ENCODE assay signal across 20 cellular contexts in genomic region chr19:8370176-8371010, GRCh38. TPM values are rescaled to one million over a fixed set of nuclear protein-coding genes. Genes with fewer than 3 reads are reported as not detected.
DNase-seq lines count a peak whose midpoint lies in the region; ATAC-seq, FAIRE-seq and TF ChIP-seq lines count a peak whose summit lies in the region.
"Had no signal": no experiment of that assay in that cellular context is flagged by ENCODE, and none has a peak within 500 bp of the region (broad histone marks: within the 10 kb centered on the region; RNA-seq: fewer than 3 reads in every experiment).

No MANE protein-coding gene starts in this region.

- H4K20me1 ChIP-seq in H1 (replicated peaks in 1 of 2; ENCODE audit: control insufficient read depth in 1 of 2, insufficient read depth in 2 of 2, low read length in 2 of 2) = no peaks in the 10 kb centered on the region

- H2BK120ac ChIP-seq in H1 (replicated peaks; ENCODE audit: low read depth, low read length) (no peak overlapping the region), mesenchymal stem cell (ENCODE audit: low read depth, low read length) (peak overlapping the region; percentile 61)

- ATAC-seq in Right ventricle myocardium inferior (peak; percentile 41), Right ventricle myocardium superior (ENCODE audit: poor library complexity) (no peak)
- ATAC-seq: CD8-positive, alpha-beta T cell; stimulated activated naive CD8-positive, alpha-beta T cell treated with anti-CD3 and anti-CD28 coated beads, Interleukin-15, Interleukin-2, amounts not matched to agents 100 U/mL and 50 U/mL, for 24 hours had no signal

- H3K27ac ChIP-seq in H1 (ENCODE audit: low read depth, low read length) (no peak overlapping the region), mesenchymal stem cell (ENCODE audit: low read length, poor library complexity, severe bottlenecking) (no peak overlapping the region), testis (peak overlapping the region; percentile 58 to 66)
- H3K27ac ChIP-seq: parathyroid adenoma, uterus had no signal

- no peak overlapping the region for H3K14ac ChIP-seq in H1 (ENCODE audit: insufficient read length)
- peak overlapping the region in 1 of 2 experiments; percentile 38 for H3K14ac ChIP-seq in mesenchymal stem cell (ENCODE audit: low read length in 2 of 2)

- H3K9me3 ChIP-seq in H1 (ENCODE audit: insufficient read depth in 2 of 2, low read depth in 1 of 2, low read length in 1 of 2) (no peaks in the 10 kb centered on the region), mesenchymal stem cell (ENCODE audit: control insufficient read depth, low read length) (no peaks in the 10 kb centered on the region), testis (no peaks in the 10 kb centered on the region)
- H3K9me3 ChIP-seq: esophagus squamous epithelium, uterus had no signal

- POLR2A ChIA-PET in H1 (lab: Charles Lee; ENCODE audit: partially characterized antibody) = interaction anchor here (1.2 to 9.2 kb wide), 2 partner anchors 22 to 71 kb away, joined by 3 to 71 read pairs; partner anchors contain the start of gene RAB11B

- no peak overlapping the region for H3K23ac ChIP-seq in H1 (ENCODE audit: insufficient read length)
- H3K23ac ChIP-seq in mesenchymal stem cell (ENCODE audit: low read length in 2 of 2) = no peak overlapping the region

- H4K91ac ChIP-seq in H1 (replicated peaks; ENCODE audit: insufficient read length, low read length) = no peak overlapping the region
- peak overlapping the region; percentile 54 for H4K91ac ChIP-seq in mesenchymal stem cell (ENCODE audit: low read length)

- TF ChIP-seq POLR2A in H1 (IDR thresholded peaks at IDR 0.05; ENCODE audit: control extremely low read depth in 1 of 2, low read depth in 2 of 2, low read length in 2 of 2) = no peak
- TF ChIP-seq POLR2A in testis (IDR thresholded peaks at IDR 0.05) = no peak

- no peak overlapping the region for H2AK5ac ChIP-seq in H1 (ENCODE audit: low read depth, low read length)
- peak overlapping the region; percentile 49 for H2AK5ac ChIP-seq in mesenchymal stem cell (ENCODE audit: low read length, severe bottlenecking)

- no peak overlapping the region for H3K56ac ChIP-seq in H1 (replicated peaks; ENCODE audit: insufficient read length, low read depth, low read length)

- peaks cover 2% of the 10 kb centered on the region; the same call in 1 of the 2 replicates for H3K23me2 ChIP-seq in H1 (ENCODE audit: low read depth, low read length)

- H2BK12ac ChIP-seq in H1 (ENCODE audit: low read depth, low read length) (no peak overlapping the region), mesenchymal stem cell (ENCODE audit: low read length in 2 of 2) (peak overlapping the region; percentile 28 to 39)

- H3K4ac ChIP-seq in H1 (replicated peaks; ENCODE audit: insufficient read length, low read depth, low read length) (no peak overlapping the region), mesenchymal stem cell (ENCODE audit: low read depth in 1 of 2, low read length in 2 of 2) (peak overlapping the region in 1 of 2 experiments; percentile 46)

- DNase-seq in Right ventricle myocardium inferior (ENCODE audit: missing footprints) (no peak), Right ventricle myocardium superior (no peak), H1 (ENCODE audit: low read depth in 1 of 2, low spot score in 2 of 2) (no peak), mesenchymal stem cell (peak; percentile 71), testis (peak; percentile 64), HCEC 1CT (no peak), NCI-H187 (lab: John Stamatoyannopoulos, UW) (no peak), GM03348 (ENCODE audit: low spot score) (no peak)
- DNase-seq: activated CD4-positive, alpha-beta T cell treated with anti-CD3 and anti-CD28 coated beads for 1 hour; CD8-positive, alpha-beta T cell; dermis blood vessel endothelial cell; esophagus squamous epithelium; Karpas-422; NCI-H1417 treated with DMSO at 0.1 percent for 48 hours; NCI-H2227 treated with DMSO at 0.1 percent for 48 hours; stimulated activated naive CD8-positive, alpha-beta T cell treated with anti-CD3 and anti-CD28 coated beads, Interleukin-15, Interleukin-2, amounts not matched to agents 100 U/mL and 50 U/mL, for 24 hours; T-helper 2 cell; uterus had no signal

- 92% methylated on average over 19 of the region's 19 CpGs; no CpG with 5 or more reads in 1 of the 2 experiments for WGBS in H1 (ENCODE audit: extremely low coverage in 1 of 2, insufficient coverage in 1 of 2, insufficient read length in 1 of 2, insufficient replicate concordance in 2 of 2, low coverage in 1 of 2, low lambda C conversion rate in 2 of 2, missing lambda C conversion rate in 1 of 2), 2 experiments
- 82% methylated on average over 16 of the region's 19 CpGs for whole genome bisulfite sequencing in mesenchymal stem cell
- 60 to 69% methylated on average over 18 to 19 of the region's 19 CpGs for WGBS in testis, 2 donors

- no peak overlapping the region for H2AFZ ChIP-seq in H1 (ENCODE audit: low read length)
- no peak overlapping the region for H2AFZ ChIP-seq in mesenchymal stem cell (ENCODE audit: low read depth, low read length)
- H2AFZ ChIP-seq: parathyroid adenoma had no signal

- H3K9ac ChIP-seq in H1 (replicated peaks in 1 of 4; ENCODE audit: extremely low read depth in 1 of 4, low read depth in 3 of 4, low read length in 3 of 4) = no peak overlapping the region
- peak overlapping the region; percentile 51 for H3K9ac ChIP-seq in mesenchymal stem cell (ENCODE audit: low read length)
- H3K9ac ChIP-seq: parathyroid adenoma had no signal

- FAIRE-seq in H1 (lab: Jason Lieb, UNC) = no peak
- FAIRE-seq: keratinocyte had no signal

- no peaks in the 10 kb centered on the region for H3K79me2 ChIP-seq in H1 (ENCODE audit: control insufficient read depth in 1 of 2, insufficient read depth in 2 of 2, low read length in 2 of 2)

- H3K4me1 ChIP-seq in H1 (replicated peaks in 1 of 4; ENCODE audit: control insufficient read depth in 3 of 4, insufficient read depth in 4 of 4, low read length in 3 of 4) (peaks cover 0 to 7% (median 6%) of the 10 kb centered on the region in 4 experiments; a peak in 6 of 7 replicates), mesenchymal stem cell (ENCODE audit: control insufficient read depth, insufficient read depth, low read depth, low read length) (peaks cover 46% of the 10 kb centered on the region), testis (peaks cover 27% of the 10 kb centered on the region)
- H3K4me1 ChIP-seq: uterus had no signal

- intact Hi-C loops in Right ventricle myocardium inferior (cut with DNase I) (no loop called here), Right ventricle myocardium superior (cut with DNase I) (no loop called here), testis (cut with DNase I; ENCODE audit: low total_unique reads) (no loop called here)

- H4K8ac ChIP-seq in H1 (ENCODE audit: extremely low read depth, insufficient read depth, low read length) = no peak overlapping the region; the same call in 1 of the 2 replicates
- H4K8ac ChIP-seq in mesenchymal stem cell (ENCODE audit: low read length) = peak overlapping the region; percentile 52

- no peak for TF ChIP-seq EP300 in H1 (IDR thresholded peaks at IDR 0.05; ENCODE audit: borderline replicate concordance in 1 of 2, low read depth in 2 of 2, low read length in 2 of 2)

- TF ChIP-seq RAD21 in H1 (IDR thresholded peaks at IDR 0.05 in 1 of 2, conservative IDR thresholded peaks at IDR 0.05 in 1 of 2; ENCODE audit: low read depth in 2 of 2, low read length in 2 of 2) = no peak

- H3K36me3 ChIP-seq in H1 (ENCODE audit: control insufficient read depth in 2 of 4, insufficient read depth in 4 of 4, low read length in 3 of 4) = no peaks in the 10 kb centered on the region; a peak in 2 of 8 replicates
- H3K36me3 ChIP-seq in mesenchymal stem cell (ENCODE audit: control insufficient read depth in 1 of 2, insufficient read depth in 2 of 2, low read depth in 1 of 2, low read length in 2 of 2) = peaks cover 59 to 67% of the 10 kb centered on the region in 2 experiments
- no peaks in the 10 kb centered on the region for H3K36me3 ChIP-seq in testis (ENCODE audit: low read depth, missing control alignments)
- H3K36me3 ChIP-seq: uterus had no signal

- TF ChIP-seq CTCF in H1 (IDR thresholded peaks at IDR 0.05; ENCODE audit: control extremely low read depth in 1 of 3, insufficient read depth in 1 of 3, low read depth in 1 of 3, low read length in 3 of 3) (no peak), testis (IDR thresholded peaks at IDR 0.05) (no peak)

- H4K5ac ChIP-seq in H1 (ENCODE audit: insufficient read length, low read depth, low read length) = no peak overlapping the region

- CTCF ChIA-PET in H1 (lab: Charles Lee; ENCODE audit: partially characterized antibody) = interaction anchor here (1.2 to 6.0 kb wide), 2 partner anchors 8 to 17 kb away, joined by 3 to 45 read pairs; no protein-coding TSS in a partner anchor

- H3K18ac ChIP-seq in H1 (ENCODE audit: extremely low read depth, low read length) (no peak overlapping the region), mesenchymal stem cell (ENCODE audit: low read depth in 1 of 2, low read length in 2 of 2) (peak overlapping the region in 1 of 2 experiments; percentile 28)

- H3K4me2 ChIP-seq in H1 (ENCODE audit: insufficient read depth in 1 of 2, low read depth in 2 of 2, low read length in 2 of 2) = no peak overlapping the region
- H3K4me2 ChIP-seq in mesenchymal stem cell (ENCODE audit: low read length, poor library complexity, severe bottlenecking) = no peak overlapping the region

- H3K27me3 ChIP-seq in H1 (replicated peaks in 1 of 4; ENCODE audit: control insufficient read depth in 3 of 4, extremely low read depth in 1 of 4, insufficient read depth in 3 of 4, low read length in 3 of 4) = peaks cover 0 to 12% (median 8%) of the 10 kb centered on the region in 4 experiments; a peak in 6 of 7 replicates
- H3K27me3 ChIP-seq in mesenchymal stem cell (ENCODE audit: control insufficient read depth in 1 of 2, insufficient read depth in 1 of 2, low read length in 2 of 2) = no peaks in the 10 kb centered on the region
- no peaks in the 10 kb centered on the region for H3K27me3 ChIP-seq in testis
- H3K27me3 ChIP-seq: uterus had no signal

- no peak overlapping the region for H2BK20ac ChIP-seq in H1 (ENCODE audit: low read length)

- no peak overlapping the region for H3K4me3 ChIP-seq in H1 (ENCODE audit: extremely low read depth in 1 of 4, insufficient read depth in 2 of 4, low read depth in 3 of 4, low read length in 4 of 4)
- H3K4me3 ChIP-seq in mesenchymal stem cell (ENCODE audit: insufficient read depth in 1 of 2, low read depth in 1 of 2, low read length in 2 of 2) = no peak overlapping the region
- peak overlapping the region in 1 of 2 donors; percentile 29 for H3K4me3 ChIP-seq in testis
- H3K4me3 ChIP-seq: esophagus squamous epithelium, uterus had no signal

- H2BK15ac ChIP-seq in H1 (ENCODE audit: low read length) (no peak overlapping the region), mesenchymal stem cell (ENCODE audit: low read depth, poor library complexity, severe bottlenecking) (peak overlapping the region; percentile 68)

- H2BK5ac ChIP-seq in H1 (ENCODE audit: low read depth, low read length) = 0 out of 2 replicates have a peak overlapping the region, but pooled peaks have one; percentile 12
- H2BK5ac ChIP-seq in mesenchymal stem cell (ENCODE audit: low read depth, low read length, poor library complexity, severe bottlenecking) = no peak overlapping the region

- H3K79me1 ChIP-seq in H1 (ENCODE audit: low read depth, low read length) (no peaks in the 10 kb centered on the region; the same call in 1 of the 2 replicates), mesenchymal stem cell (replicated peaks; ENCODE audit: low read length, poor library complexity, severe bottlenecking) (peaks cover 14% of the 10 kb centered on the region)

RNA-seq across cellular contexts. Expression of gene ANGPTL4, which starts 6.4 kb away (rescaled TPM):
- total RNA-seq in Right ventricle myocardium inferior (24.6 TPM), Right ventricle myocardium superior (13.9 TPM), testis (10 to 100 TPM; 10.2 to 18.5 TPM)
- 1.8 and 2.3 TPM in 2 replicates for total RNA-seq in H1 (2021; fragmentation: NEBNext Ultra II Directional; extraction: Animal tissue kit (Norgen Biotek cat#: 25700))
- polyA plus RNA-seq in H1 (2011; rRNA removed) (5.1 and 6.5 TPM in 2 replicates), testis (ENCODE audit: insufficient read depth, low read depth, low replicate concordance) (10.0 TPM)
- polyA plus RNA-seq in H1 (2011; cell fraction: cytosol; rRNA removed) = 3.7 TPM
- 6.2 TPM for polyA plus RNA-seq in H1 (2011; cell fraction: nucleus; rRNA removed)
- polyA plus RNA-seq in H1 (2012, experiment 1 of 2) = 2.0 to 4.6 TPM (median 3.8 TPM) in 4 replicates
- 3.5 TPM for polyA plus RNA-seq in H1 (2012, experiment 2 of 2)
- 2.8 TPM for polyA plus RNA-seq in H1 (2013, experiment 1 of 2)
- polyA plus RNA-seq in H1 (2013, experiment 2 of 2) = 2.3 TPM
- 0.69 and 1.4 TPM in 2 replicates for polyA minus RNA-seq in H1 (2011; rRNA and poly(A)+ RNA removed)
- 1.5 TPM for polyA minus RNA-seq in H1 (2011; cell fraction: cytosol; rRNA and poly(A)+ RNA removed)
- polyA minus RNA-seq in H1 (2011; cell fraction: nucleus; rRNA and poly(A)+ RNA removed) = 6.7 TPM
- 48.8 TPM for polyA plus RNA-seq in mesenchymal stem cell (2013, experiment 1 of 2)
- polyA plus RNA-seq in mesenchymal stem cell (2013, experiment 2 of 2) = 48.5 TPM
- total RNA-seq: CD8-positive, alpha-beta T cell had no signal

RNA-seq across cellular contexts. Expression of gene RAB11B, which starts 19.8 kb away (rescaled TPM):
- total RNA-seq in Right ventricle myocardium inferior (144 TPM), Right ventricle myocardium superior (136 TPM), testis (10 to 100 TPM; 84.4 to 95.2 TPM)
- 85.8 and 90.2 TPM in 2 replicates for total RNA-seq in H1 (2021; fragmentation: NEBNext Ultra II Directional; extraction: Animal tissue kit (Norgen Biotek cat#: 25700))
- polyA plus RNA-seq in H1 (2011; rRNA removed) (50.2 and 87.6 TPM in 2 replicates), testis (ENCODE audit: insufficient read depth, low read depth, low replicate concordance) (126 TPM)
- 66.3 TPM for polyA plus RNA-seq in H1 (2011; cell fraction: cytosol; rRNA removed)
- 142 TPM for polyA plus RNA-seq in H1 (2011; cell fraction: nucleus; rRNA removed)
- polyA plus RNA-seq in H1 (2012, experiment 1 of 2) = 99.9 to 136 TPM (median 123 TPM) in 4 replicates
- 83.6 TPM for polyA plus RNA-seq in H1 (2012, experiment 2 of 2)
- 70.9 TPM for polyA plus RNA-seq in H1 (2013, experiment 1 of 2)
- polyA plus RNA-seq in H1 (2013, experiment 2 of 2) = 71.1 TPM
- 34.8 and 71.2 TPM in 2 replicates for polyA minus RNA-seq in H1 (2011; rRNA and poly(A)+ RNA removed)
- polyA minus RNA-seq in H1 (2011; cell fraction: cytosol; rRNA and poly(A)+ RNA removed) = 68.0 TPM
- 56.6 TPM for polyA minus RNA-seq in H1 (2011; cell fraction: nucleus; rRNA and poly(A)+ RNA removed)
- polyA plus RNA-seq in mesenchymal stem cell (2013, experiment 1 of 2) = 90.1 TPM
- polyA plus RNA-seq in mesenchymal stem cell (2013, experiment 2 of 2) = 92.4 TPM

RNA-seq across cellular contexts. Expression of gene KANK3, which starts 27.3 kb away (rescaled TPM):
- 20.5 TPM for total RNA-seq in Right ventricle myocardium inferior
- total RNA-seq in Right ventricle myocardium superior = 21.8 TPM
- 2.3 and 2.5 TPM in 2 replicates for total RNA-seq in H1 (2021; fragmentation: NEBNext Ultra II Directional; extraction: Animal tissue kit (Norgen Biotek cat#: 25700))
- polyA plus RNA-seq in H1 (2011; rRNA removed) = 4.2 and 5.7 TPM in 2 replicates
- 5.0 TPM for polyA plus RNA-seq in H1 (2011; cell fraction: cytosol; rRNA removed)
- 12.0 TPM for polyA plus RNA-seq in H1 (2011; cell fraction: nucleus; rRNA removed)
- polyA plus RNA-seq in H1 (2012, experiment 1 of 2) = 0.87 to 3.6 TPM (median 2.5 TPM) in 4 replicates
- polyA plus RNA-seq in H1 (2012, experiment 2 of 2) = 2.3 TPM
- 2.8 TPM for polyA plus RNA-seq in H1 (2013, experiment 1 of 2)
- polyA plus RNA-seq in H1 (2013, experiment 2 of 2) = 2.4 TPM
- 1.3 and 1.8 TPM in 2 replicates for polyA minus RNA-seq in H1 (2011; rRNA and poly(A)+ RNA removed)
- 1.8 TPM for polyA minus RNA-seq in H1 (2011; cell fraction: cytosol; rRNA and poly(A)+ RNA removed)
- 5.1 TPM for polyA minus RNA-seq in H1 (2011; cell fraction: nucleus; rRNA and poly(A)+ RNA removed)
- 0.14 TPM for polyA plus RNA-seq in mesenchymal stem cell (2013, experiment 1 of 2)
- polyA plus RNA-seq in mesenchymal stem cell (2013, experiment 2 of 2) = 0.23 TPM
- 10 to 100 TPM in 1 of 2 donors, 1 to 10 TPM in 1; 7.1 to 13.2 TPM for total RNA-seq in testis
- polyA plus RNA-seq in testis (ENCODE audit: insufficient read depth, low read depth, low replicate concordance) = 4.1 TPM

RNA-seq across cellular contexts. Expression of gene MARCHF2, which starts 42.7 kb away (rescaled TPM):
- total RNA-seq in Right ventricle myocardium inferior (110 TPM), Right ventricle myocardium superior (100.0 TPM), testis (10 to 100 TPM; 62.6 to 84.5 TPM)
- total RNA-seq in H1 (2021; fragmentation: NEBNext Ultra II Directional; extraction: Animal tissue kit (Norgen Biotek cat#: 25700)) = 18.5 and 19.7 TPM in 2 replicates
- polyA plus RNA-seq in H1 (2011; rRNA removed) (46.2 and 49.2 TPM in 2 replicates), testis (ENCODE audit: insufficient read depth, low read depth, low replicate concordance) (35.3 TPM)
- polyA plus RNA-seq in H1 (2011; cell fraction: cytosol; rRNA removed) = 29.6 TPM
- polyA plus RNA-seq in H1 (2011; cell fraction: nucleus; rRNA removed) = 45.3 TPM
- 15.8 to 27.5 TPM (median 23.1 TPM) in 4 replicates for polyA plus RNA-seq in H1 (2012, experiment 1 of 2)
- 24.2 TPM for polyA plus RNA-seq in H1 (2012, experiment 2 of 2)
- polyA plus RNA-seq in H1 (2013, experiment 1 of 2) = 20.2 TPM
- polyA plus RNA-seq in H1 (2013, experiment 2 of 2) = 22.7 TPM
- polyA minus RNA-seq in H1 (2011; rRNA and poly(A)+ RNA removed) = 9.8 and 10.3 TPM in 2 replicates
- polyA minus RNA-seq in H1 (2011; cell fraction: cytosol; rRNA and poly(A)+ RNA removed) = 17.5 TPM
- 11.9 TPM for polyA minus RNA-seq in H1 (2011; cell fraction: nucleus; rRNA and poly(A)+ RNA removed)
- polyA plus RNA-seq in mesenchymal stem cell (2013, experiment 1 of 2) = 42.1 TPM
- polyA plus RNA-seq in mesenchymal stem cell (2013, experiment 2 of 2) = 39.4 TPM

RNA-seq across cellular contexts. Expression of gene RPS28, which starts 49.1 kb away (rescaled TPM):
- 1,212 TPM for total RNA-seq in Right ventricle myocardium inferior
- 1,119 TPM for total RNA-seq in Right ventricle myocardium superior
- 1,699 and 1,856 TPM in 2 replicates for total RNA-seq in H1 (2021; fragmentation: NEBNext Ultra II Directional; extraction: Animal tissue kit (Norgen Biotek cat#: 25700))
- polyA plus RNA-seq in H1 (2011; rRNA removed) = 1,241 and 1,463 TPM in 2 replicates
- 911 TPM for polyA plus RNA-seq in H1 (2011; cell fraction: cytosol; rRNA removed)
- 1,496 TPM for polyA plus RNA-seq in H1 (2011; cell fraction: nucleus; rRNA removed)
- polyA plus RNA-seq in H1 (2012, experiment 1 of 2) = 1,932 to 3,464 TPM (median 2,952 TPM) in 4 replicates
- polyA plus RNA-seq in H1 (2012, experiment 2 of 2) = 2,064 TPM
- polyA plus RNA-seq in H1 (2013, experiment 1 of 2) = 2,031 TPM
- 2,005 TPM for polyA plus RNA-seq in H1 (2013, experiment 2 of 2)
- 138 and 228 TPM in 2 replicates for polyA minus RNA-seq in H1 (2011; rRNA and poly(A)+ RNA removed)
- polyA minus RNA-seq in H1 (2011; cell fraction: cytosol; rRNA and poly(A)+ RNA removed) = 374 TPM
- 152 TPM for polyA minus RNA-seq in H1 (2011; cell fraction: nucleus; rRNA and poly(A)+ RNA removed)
- polyA plus RNA-seq in mesenchymal stem cell (2013, experiment 1 of 2) = 1,490 TPM
- polyA plus RNA-seq in mesenchymal stem cell (2013, experiment 2 of 2) = 1,615 TPM
- total RNA-seq in testis = 100 to 1,000 TPM; 221 to 398 TPM
- polyA plus RNA-seq in testis (ENCODE audit: insufficient read depth, low read depth, low replicate concordance) = 505 TPM

Comparison
In these comparisons a context has a peak if more than half of its experiments do, and no peak if none do; other contexts are left out.
1. DNase-seq: peak in mesenchymal stem cell (single experiment) and testis (single experiment); none in Right ventricle myocardium inferior (single experiment), Right ventricle myocardium superior (single experiment), H1 (0 of 2), HCEC 1CT (single experiment), NCI-H187 (0 of 2) and GM03348 (single experiment).
2. H3K27ac ChIP-seq: peak in testis (2 of 2); none in H1 (single experiment) and mesenchymal stem cell (single experiment).